ENCODE assay signal across 14 cellular contexts in the genomic region with DNA sequence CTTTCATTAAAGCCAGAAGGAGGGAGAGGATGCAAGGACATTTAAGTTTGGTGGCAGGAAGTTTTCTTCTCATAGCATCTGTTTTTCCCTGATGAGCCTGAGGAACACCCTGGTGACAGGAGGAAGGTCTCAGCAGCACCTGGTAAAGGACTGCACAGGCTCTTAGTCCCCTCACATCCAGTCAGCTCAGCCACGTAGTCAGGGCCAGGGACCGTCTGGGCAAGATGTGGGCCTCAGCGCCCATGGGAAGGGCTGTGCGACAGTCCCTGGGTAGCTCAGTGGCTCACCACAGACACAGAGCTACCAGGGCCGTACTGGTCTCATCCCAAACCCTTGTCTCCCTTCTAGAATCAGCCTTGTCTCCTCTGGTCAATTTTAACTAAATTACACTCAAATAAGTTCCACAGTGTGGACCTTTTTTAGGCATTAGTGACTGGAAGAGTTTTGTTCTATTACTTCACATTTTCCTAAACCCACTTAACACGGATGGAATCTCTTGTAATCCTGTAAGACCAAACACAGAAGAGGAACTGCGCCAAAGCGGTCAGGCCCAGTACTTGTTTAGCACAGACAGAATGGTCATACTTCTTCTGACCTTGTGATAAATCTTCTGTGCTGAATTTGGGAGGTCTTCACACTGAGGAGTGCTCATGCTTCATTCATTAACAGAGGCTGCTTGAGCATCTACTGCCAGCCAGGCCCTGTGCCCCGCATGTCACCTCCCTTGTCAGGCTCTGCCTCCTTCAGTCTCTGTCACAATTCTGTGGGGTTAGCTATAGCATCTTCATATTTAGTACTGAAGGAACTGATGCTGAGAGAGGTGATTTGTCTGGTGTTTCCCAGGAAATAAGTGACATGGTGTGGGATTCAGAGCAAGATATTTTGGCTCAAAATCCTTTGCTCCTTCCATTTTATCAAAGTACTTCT.
"Had no signal": no experiment of that assay in that cellular context is flagged by ENCODE, and none has a peak within 500 bp of the region (broad histone marks: within the 10 kb centered on the region; RNA-seq: fewer than 3 reads in every experiment).

No MANE protein-coding gene starts in this region.

- H3K27ac ChIP-seq: lower lobe of right lung, suprapubic skin, WERI-Rb-1 had no signal

- H3K4me1 ChIP-seq: lower lobe of right lung had no signal

- H3K9me3 ChIP-seq: lower lobe of right lung, suprapubic skin had no signal

- H3K27me3 ChIP-seq: suprapubic skin had no signal

- H3K36me3 ChIP-seq: lower lobe of right lung, suprapubic skin, WERI-Rb-1 had no signal

- H3K4me3 ChIP-seq: lower lobe of right lung, suprapubic skin had no signal

- DNase-seq: activated CD4-positive, alpha-beta T cell treated with anti-CD3 and anti-CD28 coated beads for 36 hours; activated CD8-positive, alpha-beta memory T cell treated with anti-CD3 and anti-CD28 coated beads, Interleukin-2, amount 50 U/mL, for 48 hours; activated CD8-positive, alpha-beta T cell treated with anti-CD3 and anti-CD28 coated beads, Interleukin-2, amount 10 ng/mL, durations not matched to agents 7 days and 5 days; activated naive CD4-positive, alpha-beta T cell; activated naive CD8-positive, alpha-beta T cell treated with anti-CD3 and anti-CD28 coated beads, Interleukin-2, amount 50 U/mL, for 24 hours; effector CD8-positive, alpha-beta T cell; lower lobe of right lung; natural killer cell; posterior cingulate gyrus; right cardiac atrium; stimulated activated naive CD4-positive, alpha-beta T cell treated with Interleukin-2 at 50 U/mL for 16 hours; T-helper 9 cell; WERI-Rb-1 had no signal
